Comparison of ENCODE assay signal across 10 cellular contexts in genomic region chr9:129146441-129146933, GRCh38. TPM values are rescaled to one million over a fixed set of nuclear protein-coding genes. Genes with fewer than 3 reads are reported as not detected.
A peak's percentile ranks its signal among the peaks of the same experiment; 100 is the strongest.
DNase-seq lines count a peak whose midpoint lies in the region; ATAC-seq and TF ChIP-seq lines count a peak whose summit lies in the region.
"Had no signal": no experiment of that assay in that cellular context is flagged by ENCODE, and none has a peak within 500 bp of the region (broad histone marks: within the 10 kb centered on the region; RNA-seq: fewer than 3 reads in every experiment).

No MANE protein-coding gene starts in this region.

- peak overlapping the region; percentile 64 for H3K4me3 Mint-ChIP-seq in glutamatergic neuron (ENCODE audit: unreplicated experiment)
- H3K4me3 Mint-ChIP-seq: activated B cell treated with CpG ODN at 0.5 μM for 24 hours, B cell had no signal

- H3K4me1 ChIP-seq in SJCRH30: peaks cover 55% of the 10 kb centered on the region

- DNase-seq in SJCRH30: no peak
- DNase-seq in glutamatergic neuron: no peak
- DNase-seq in omental fat pad (ENCODE audit: low spot score): no peak
- no peak for DNase-seq in activated gamma-delta T cell (lab: John Stamatoyannopoulos, UW)
- DNase-seq in HPDE6-E6E7 (ENCODE audit: extremely low spot score): no peak
- DNase-seq in HCEC 1CT: no peak
- DNase-seq: activated B cell treated with CpG ODN at 0.5 μM for 24 hours had no signal

- H3K27ac ChIP-seq in 22Rv1: 0 out of 2 replicates have a peak overlapping the region, but pooled peaks have one; percentile 25
- peak overlapping the region; percentile 64 for H3K27ac ChIP-seq in SJCRH30

- H3K4me3 ChIP-seq in SJCRH30: no peak overlapping the region

- H3K4me1 Mint-ChIP-seq in glutamatergic neuron (ENCODE audit: low read depth, unreplicated experiment): peaks cover 31% of the 10 kb centered on the region

- peak overlapping the region; percentile 95 for H3K27ac Mint-ChIP-seq in glutamatergic neuron (ENCODE audit: unreplicated experiment)
- H3K27ac Mint-ChIP-seq: activated B cell treated with CpG ODN at 0.5 μM for 24 hours, B cell had no signal

- H3K36me3 ChIP-seq in SJCRH30: no peaks in the 10 kb centered on the region

- H3K9me3 Mint-ChIP-seq in glutamatergic neuron (ENCODE audit: unreplicated experiment): peaks cover 4% of the 10 kb centered on the region
- H3K9me3 Mint-ChIP-seq: activated B cell treated with CpG ODN at 0.5 μM for 24 hours had no signal

- peak; percentile 19 for ATAC-seq in omental fat pad (ENCODE audit: low FRiP score)
- ATAC-seq in GM21576 (IDR thresholded peaks at IDR 0.05; ENCODE audit: unreplicated experiment): no peak

- H3K9me3 ChIP-seq in SJCRH30 (replicated peaks): no peaks in the 10 kb centered on the region

- H3K27me3 ChIP-seq in SJCRH30: no peaks in the 10 kb centered on the region

- peaks cover 13% of the 10 kb centered on the region for H3K27me3 Mint-ChIP-seq in glutamatergic neuron (ENCODE audit: unreplicated experiment)
- H3K27me3 Mint-ChIP-seq: activated B cell treated with CpG ODN at 0.5 μM for 24 hours, B cell had no signal

- TF ChIP-seq CTCF in 22Rv1 (IDR thresholded peaks at IDR 0.05): no peak
- no peak for TF ChIP-seq CTCF in glutamatergic neuron (IDR thresholded peaks at IDR 0.05; ENCODE audit: partially characterized antibody, unreplicated experiment)
- TF ChIP-seq CTCF in omental fat pad (IDR thresholded peaks at IDR 0.05): no peak

- peaks cover 4% of the 10 kb centered on the region for H3K36me3 Mint-ChIP-seq in glutamatergic neuron (ENCODE audit: unreplicated experiment)

RNA-seq across cellular contexts. Expression of gene IER5L, which starts 31.6 kb away (rescaled TPM):
- 2.8 and 3.1 TPM in 2 replicates for total RNA-seq in SJCRH30 (2014; rRNA removed; shearing (Covaris generic))
- total RNA-seq in glutamatergic neuron (ENCODE audit: unreplicated experiment): 36.0 TPM
- total RNA-seq in omental fat pad: 10 to 100 TPM in 3 of 4 donors, 1 to 10 TPM in 1; 9.0 to 23.9 (median 20.2) TPM

RNA-seq across cellular contexts. Expression of gene PTPA, which starts 35.3 kb away (rescaled TPM):
- 79.7 and 81.8 TPM in 2 replicates for total RNA-seq in SJCRH30 (2014; rRNA removed; shearing (Covaris generic))
- 166 TPM for total RNA-seq in glutamatergic neuron (ENCODE audit: unreplicated experiment)
- 10 to 100 TPM; 37.2 to 49.5 (median 41.8) TPM for total RNA-seq in omental fat pad

RNA-seq across cellular contexts. Expression of gene CRAT, which starts 35.9 kb away (rescaled TPM):
- 13.9 and 15.2 TPM in 2 replicates for total RNA-seq in SJCRH30 (2014; rRNA removed; shearing (Covaris generic))
- total RNA-seq in glutamatergic neuron (ENCODE audit: unreplicated experiment) (95.8 TPM), omental fat pad (100 to 1,000 TPM in 1 of 4 donors, 10 to 100 TPM in 3; 47.3 to 107 (median 59.5) TPM)
